In genomic region chr2:227774011-227774624, GRCh38 we compare ENCODE assay signal across 1 cellular context.
TF ChIP-seq lines count a peak whose summit lies in the region.

No MANE protein-coding gene starts in this region.

TF ChIP-seq in IMR-90, 13 proteins besides CTCF, POLR2A, EP300 and RAD21 (continued from another document):
- TF ChIP-seq USF2 (IDR thresholded peaks at IDR 0.05; ENCODE audit: low read depth, low read length) (no peak), RFX5 (IDR thresholded peaks at IDR 0.05; ENCODE audit: low read depth, low read length) (no peak), SMC3 (IDR thresholded peaks at IDR 0.05; ENCODE audit: low read depth, low read length) (no peak), RCOR1 (IDR thresholded peaks at IDR 0.05; ENCODE audit: insufficient replicate concordance, low read length) (no peak), MAFK (IDR thresholded peaks at IDR 0.05; ENCODE audit: low read depth, low read length) (no peak), MXI1 (IDR thresholded peaks at IDR 0.05; ENCODE audit: borderline replicate concordance, low read depth, low read length) (no peak)
- TF ChIP-seq, protein P1, sequence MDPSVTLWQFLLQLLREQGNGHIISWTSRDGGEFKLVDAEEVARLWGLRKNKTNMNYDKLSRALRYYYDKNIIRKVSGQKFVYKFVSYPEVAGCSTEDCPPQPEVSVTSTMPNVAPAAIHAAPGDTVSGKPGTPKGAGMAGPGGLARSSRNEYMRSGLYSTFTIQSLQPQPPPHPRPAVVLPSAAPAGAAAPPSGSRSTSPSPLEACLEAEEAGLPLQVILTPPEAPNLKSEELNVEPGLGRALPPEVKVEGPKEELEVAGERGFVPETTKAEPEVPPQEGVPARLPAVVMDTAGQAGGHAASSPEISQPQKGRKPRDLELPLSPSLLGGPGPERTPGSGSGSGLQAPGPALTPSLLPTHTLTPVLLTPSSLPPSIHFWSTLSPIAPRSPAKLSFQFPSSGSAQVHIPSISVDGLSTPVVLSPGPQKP (IDR thresholded peaks at IDR 0.05; ENCODE audit: borderline replicate concordance, low read depth, low read length), result no peak
